In the genomic region with DNA sequence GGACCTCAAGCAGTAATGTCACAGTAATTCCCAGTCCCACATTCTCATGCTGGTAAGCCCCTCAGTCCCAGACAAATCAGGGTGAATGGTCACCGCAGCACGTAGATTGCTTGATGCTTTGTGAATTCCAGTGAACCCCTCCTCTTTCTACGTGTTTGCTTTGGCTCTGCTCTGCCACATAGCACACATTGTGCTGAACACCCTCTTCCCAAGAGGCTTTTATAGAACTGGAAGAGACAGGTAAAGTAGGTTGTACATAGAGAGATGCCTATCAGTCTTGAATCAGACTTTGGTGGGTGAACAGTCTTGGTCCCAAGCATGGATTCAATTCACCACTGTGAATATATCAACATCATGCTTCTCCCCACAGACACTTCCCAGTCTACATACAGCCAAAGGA, we compare ENCODE assay signal across 26 cellular contexts. TPM values are rescaled to one million over a fixed set of nuclear protein-coding genes. Genes with fewer than 3 reads are reported as not detected.
"Had no signal": no experiment of that assay in that cellular context is flagged by ENCODE, and none has a peak within 500 bp of the region (broad histone marks: within the 10 kb centered on the region; RNA-seq: fewer than 3 reads in every experiment).

No MANE protein-coding gene starts in this region.

- H3K4me1 Mint-ChIP-seq: nephron progenitor cell had no signal

- H3K4me3 ChIP-seq: coronary artery, gastrocnemius medialis, heart right ventricle, ovary, right atrium auricular region, tibial artery, upper lobe of left lung, vagina had no signal

- H3K9me3 ChIP-seq: gastrocnemius medialis, heart right ventricle, neutrophil, ovary, right atrium auricular region, tibial artery, upper lobe of left lung, vagina had no signal

- H3K9me3 Mint-ChIP-seq: naive thymus-derived CD4-positive, alpha-beta T cell; nephron progenitor cell had no signal

- H3K4me1 ChIP-seq: gastrocnemius medialis, heart right ventricle, right atrium auricular region, tibial artery, upper lobe of left lung, vagina had no signal

- DNase-seq: effector CD4-positive, alpha-beta T cell; gastrocnemius medialis; heart right ventricle; kidney glomerular epithelial cell; mammary epithelial cell; naive thymus-derived CD4-positive, alpha-beta T cell; nephron progenitor cell; ovary; small intestine; stimulated activated CD4-positive, alpha-beta T cell treated with anti-CD3 and anti-CD28 coated beads, Interleukin-12 subunit alpha, Interleukin-12 subunit beta, amount 100 ng/mL, for 4 hours; stimulated activated CD4-positive, alpha-beta T cell treated with anti-CD3 and anti-CD28 coated beads, Interleukin-2, amount 100 ng/mL, for 48 hours; stimulated activated naive CD4-positive, alpha-beta T cell treated with Interleukin-2 at 50 U/mL for 16 hours; tibial artery; upper lobe of left lung had no signal

- H3K36me3 ChIP-seq: gastrocnemius medialis, heart right ventricle, neutrophil, ovary, right atrium auricular region, tibial artery, upper lobe of left lung, vagina had no signal

- FAIRE-seq: small intestine had no signal

- H3K27ac Mint-ChIP-seq: naive thymus-derived CD4-positive, alpha-beta T cell; nephron progenitor cell had no signal

- ATAC-seq: esophagus mucosa; gastrocnemius medialis; heart right ventricle; naive thymus-derived CD4-positive, alpha-beta T cell had no signal

- H3K36me3 Mint-ChIP-seq: naive thymus-derived CD4-positive, alpha-beta T cell had no signal

- H3K27ac ChIP-seq: coronary artery, gastrocnemius medialis, heart right ventricle, neutrophil, ovary, right atrium auricular region, tibial artery, upper lobe of left lung, vagina had no signal

- H3K27me3 ChIP-seq: ovary, right atrium auricular region, upper lobe of left lung, vagina had no signal

- H3K4me3 Mint-ChIP-seq: naive thymus-derived CD4-positive, alpha-beta T cell; nephron progenitor cell had no signal

RNA-seq across cellular contexts. Expression of a gene that starts 0.6 kb away (rescaled TPM):
- total RNA-seq: chondrocyte; dermis microvascular lymphatic vessel endothelial cell; esophagus mucosa; fibroblast of villous mesenchyme; gastrocnemius medialis; heart right ventricle; mammary epithelial cell; mesenteric fat pad; mononuclear cell; naive thymus-derived CD4-positive, alpha-beta T cell; ovary; posterior vena cava; right atrium auricular region; temporal lobe; upper lobe of left lung; vagina had no signal

RNA-seq across cellular contexts. Expression of a gene that starts 9.4 kb away (rescaled TPM):
- total RNA-seq: chondrocyte; dermis microvascular lymphatic vessel endothelial cell; esophagus mucosa; fibroblast of villous mesenchyme; gastrocnemius medialis; heart right ventricle; mammary epithelial cell; mesenteric fat pad; mononuclear cell; naive thymus-derived CD4-positive, alpha-beta T cell; ovary; posterior vena cava; right atrium auricular region; temporal lobe; upper lobe of left lung; vagina had no signal

RNA-seq across cellular contexts. Expression of a gene that starts 10.9 kb away (rescaled TPM):
- total RNA-seq: chondrocyte; dermis microvascular lymphatic vessel endothelial cell; esophagus mucosa; fibroblast of villous mesenchyme; gastrocnemius medialis; heart right ventricle; mammary epithelial cell; mesenteric fat pad; mononuclear cell; naive thymus-derived CD4-positive, alpha-beta T cell; ovary; posterior vena cava; right atrium auricular region; temporal lobe; upper lobe of left lung; vagina had no signal

RNA-seq across cellular contexts. Expression of a gene that starts 15.1 kb away (rescaled TPM):
- total RNA-seq: chondrocyte; dermis microvascular lymphatic vessel endothelial cell; esophagus mucosa; fibroblast of villous mesenchyme; gastrocnemius medialis; heart right ventricle; mammary epithelial cell; mesenteric fat pad; mononuclear cell; naive thymus-derived CD4-positive, alpha-beta T cell; ovary; posterior vena cava; right atrium auricular region; temporal lobe; upper lobe of left lung; vagina had no signal

RNA-seq across cellular contexts. Expression of a gene that starts 26.8 kb away (rescaled TPM):
- total RNA-seq: chondrocyte; dermis microvascular lymphatic vessel endothelial cell; esophagus mucosa; fibroblast of villous mesenchyme; gastrocnemius medialis; heart right ventricle; mammary epithelial cell; mesenteric fat pad; mononuclear cell; naive thymus-derived CD4-positive, alpha-beta T cell; ovary; posterior vena cava; right atrium auricular region; temporal lobe; upper lobe of left lung; vagina had no signal
